ENCODE assay signal across 1 cellular context in genomic region chr16:18943414-18943813, GRCh38.
TF ChIP-seq lines count a peak whose summit lies in the region.

No MANE protein-coding gene starts in this region.

TF ChIP-seq in K562, 482 proteins besides CTCF, POLR2A, EP300 and RAD21:
- TF ChIP-seq CC2D1A (IDR thresholded peaks at IDR 0.05): 0 out of 2 replicates have a peak, but pooled peaks have one; percentile 42
- no peak for TF ChIP-seq NCOA4 (IDR thresholded peaks at IDR 0.05; ENCODE audit: partially characterized antibody)
- TF ChIP-seq, protein P1, sequence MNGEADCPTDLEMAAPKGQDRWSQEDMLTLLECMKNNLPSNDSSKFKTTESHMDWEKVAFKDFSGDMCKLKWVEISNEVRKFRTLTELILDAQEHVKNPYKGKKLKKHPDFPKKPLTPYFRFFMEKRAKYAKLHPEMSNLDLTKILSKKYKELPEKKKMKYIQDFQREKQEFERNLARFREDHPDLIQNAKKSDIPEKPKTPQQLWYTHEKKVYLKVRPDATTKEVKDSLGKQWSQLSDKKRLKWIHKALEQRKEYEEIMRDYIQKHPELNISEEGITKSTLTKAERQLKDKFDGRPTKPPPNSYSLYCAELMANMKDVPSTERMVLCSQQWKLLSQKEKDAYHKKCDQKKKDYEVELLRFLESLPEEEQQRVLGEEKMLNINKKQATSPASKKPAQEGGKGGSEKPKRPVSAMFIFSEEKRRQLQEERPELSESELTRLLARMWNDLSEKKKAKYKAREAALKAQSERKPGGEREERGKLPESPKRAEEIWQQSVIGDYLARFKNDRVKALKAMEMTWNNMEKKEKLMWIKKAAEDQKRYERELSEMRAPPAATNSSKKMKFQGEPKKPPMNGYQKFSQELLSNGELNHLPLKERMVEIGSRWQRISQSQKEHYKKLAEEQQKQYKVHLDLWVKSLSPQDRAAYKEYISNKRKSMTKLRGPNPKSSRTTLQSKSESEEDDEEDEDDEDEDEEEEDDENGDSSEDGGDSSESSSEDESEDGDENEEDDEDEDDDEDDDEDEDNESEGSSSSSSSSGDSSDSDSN (IDR thresholded peaks at IDR 0.05; ENCODE audit: borderline replicate concordance in 1 of 2, low read depth in 2 of 2, low read length in 2 of 2): no peak
- peak; percentile 54; the same call in 1 of the 2 replicates for TF ChIP-seq CHAMP1 (IDR thresholded peaks at IDR 0.05)
- no peak for TF ChIP-seq HNRNPLL (IDR thresholded peaks at IDR 0.05; ENCODE audit: low read depth, low read length, poor library complexity, severe bottlenecking)
